ENCODE assay signal across 10 cellular contexts in the genomic region with DNA sequence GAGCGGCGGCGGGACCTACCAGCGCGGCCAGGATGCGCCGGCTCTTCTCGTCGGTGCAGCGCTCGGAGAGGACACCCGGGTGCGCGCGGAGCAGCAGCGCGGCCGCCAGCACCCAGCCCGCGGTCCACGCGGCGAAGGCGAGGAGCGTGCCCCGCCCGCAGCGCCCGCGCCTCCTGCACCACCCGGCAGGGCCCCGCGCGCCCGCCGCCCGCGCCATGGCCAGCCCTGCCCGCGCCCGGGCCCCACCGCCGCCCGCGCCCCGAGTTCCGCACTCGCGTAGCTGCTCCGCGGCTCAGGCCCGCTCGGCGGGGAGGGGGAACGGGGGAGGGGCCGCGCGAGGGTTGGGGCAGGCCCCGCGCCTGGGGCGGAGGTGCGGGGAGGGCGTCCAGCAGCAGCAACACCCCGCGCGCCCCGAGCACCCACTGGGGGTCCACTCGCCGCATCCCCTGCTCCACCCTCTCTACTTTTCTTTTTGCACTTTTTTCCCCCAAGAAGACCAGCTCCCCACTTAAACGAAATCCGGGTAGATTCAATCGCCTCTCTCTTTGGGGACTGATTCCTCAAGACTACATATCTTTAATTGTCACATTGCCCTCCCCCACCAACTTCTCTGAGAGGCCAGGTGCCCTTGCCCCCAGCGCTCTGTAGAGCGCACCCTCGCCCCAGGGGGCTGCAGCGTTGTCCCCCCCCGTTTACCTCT. TPM values are rescaled to one million over a fixed set of nuclear protein-coding genes. Genes with fewer than 3 reads are reported as not detected.
DNase-seq lines count a peak whose midpoint lies in the region; ATAC-seq and TF ChIP-seq lines count a peak whose summit lies in the region.
"Had no signal": no experiment of that assay in that cellular context is flagged by ENCODE, and none has a peak within 500 bp of the region (broad histone marks: within the 10 kb centered on the region; RNA-seq: fewer than 3 reads in every experiment).

A gene (minus strand): TSS at position 266 of the 700 bp plus-strand sequence. CDS start 49 bp downstream, at position 217.

- H3K36me3 ChIP-seq in duodenal mucosa (ENCODE audit: control insufficient read depth in 1 of 2, insufficient read depth in 2 of 2, low read length in 2 of 2) (no peaks in the 10 kb centered on the region), mesendoderm (ENCODE audit: control insufficient read depth, insufficient read depth, low read length) (no peaks in the 10 kb centered on the region), tibial nerve (no peaks in the 10 kb centered on the region)

- H3K27me3 Mint-ChIP-seq in activated naive CD4-positive, alpha-beta T cell treated with anti-CD3 and anti-CD28 coated beads for 36 hours (ENCODE audit: low read depth): peaks cover 28% of the 10 kb centered on the region

- H2AK5ac ChIP-seq in mesendoderm (ENCODE audit: low read length): no peak within 1 kb of the TSS

- intact Hi-C loops in activated naive CD4-positive, alpha-beta T cell treated with anti-CD3 and anti-CD28 coated beads for 36 hours (cut with micrococcal nuclease): no loop called here

- H4K5ac ChIP-seq in mesendoderm (ENCODE audit: low read length): no peak within 1 kb of the TSS

- peaks cover 4 to 5% of the 10 kb centered on the region in 2 donors for H3K4me1 ChIP-seq in duodenal mucosa (ENCODE audit: control insufficient read depth in 1 of 2, insufficient read depth in 2 of 2, low read length in 2 of 2)
- no peaks in the 10 kb centered on the region for H3K4me1 ChIP-seq in mesendoderm (ENCODE audit: control insufficient read depth, low read depth, low read length)
- H3K4me1 ChIP-seq in tibial nerve: peaks cover 0 to 26% (median 12%) of the 10 kb centered on the region in 4 donors

- ATAC-seq in GM19023 (IDR thresholded peaks at IDR 0.05; ENCODE audit: unreplicated experiment): no peak

- H3K79me2 ChIP-seq in mesendoderm (ENCODE audit: control insufficient read depth, insufficient read depth, low read length): no peaks in the 10 kb centered on the region

- H3K4me2 ChIP-seq in mesendoderm (ENCODE audit: low read length): peak within 1 kb of the TSS; percentile 23

- peak within 1 kb of the TSS; percentile 6 to 48 for H3K4me3 ChIP-seq in duodenal mucosa (ENCODE audit: low read depth in 1 of 2, low read length in 2 of 2)
- H3K4me3 ChIP-seq in mesendoderm (ENCODE audit: low read length): peak within 1 kb of the TSS; percentile 17
- peak within 1 kb of the TSS; percentile 25 to 54 (median 33) for H3K4me3 ChIP-seq in tibial nerve

- H2BK120ac ChIP-seq in mesendoderm (ENCODE audit: low read depth, low read length): no peak within 1 kb of the TSS

- H3K18ac ChIP-seq in mesendoderm (ENCODE audit: low read length): no peak within 1 kb of the TSS

- no peaks in the 10 kb centered on the region for H3K79me1 ChIP-seq in mesendoderm (ENCODE audit: low read length)

- TF ChIP-seq EP300 in tibial nerve (IDR thresholded peaks at IDR 0.05): no peak

- H3K9ac ChIP-seq in duodenal mucosa (ENCODE audit: low read depth in 1 of 2, low read length in 2 of 2) (no peak within 1 kb of the TSS), mesendoderm (ENCODE audit: low read length) (peak within 1 kb of the TSS; percentile 41)

- no peak within 1 kb of the TSS for H2BK15ac ChIP-seq in mesendoderm (replicated peaks; ENCODE audit: low read depth)

- H4K8ac ChIP-seq in mesendoderm (ENCODE audit: low read depth, low read length): no peak within 1 kb of the TSS

- DNase-seq in activated naive CD4-positive, alpha-beta T cell treated with anti-CD3 and anti-CD28 coated beads for 36 hours: peak; percentile 9
- DNase-seq in activated naive CD4-positive, alpha-beta T cell treated with anti-CD3 and anti-CD28 coated beads, Interleukin-2, amount 50 U/mL, for 16 hours: no peak
- no peak for DNase-seq in mesendoderm
- DNase-seq in tibial nerve (ENCODE audit: low spot score in 2 of 2): no peak
- DNase-seq in activated effector memory CD4-positive, alpha-beta T cell treated with Interleukin-2 at 50 U/mL for 16 hours: no peak
- DNase-seq in HuH-7 (ENCODE audit: low spot score): no peak
- DNase-seq: DMS79 had no signal

- H3K4me1 Mint-ChIP-seq in activated naive CD4-positive, alpha-beta T cell treated with anti-CD3 and anti-CD28 coated beads for 36 hours (ENCODE audit: low read depth): peaks cover 8% of the 10 kb centered on the region

- no peak within 1 kb of the TSS for H3K27ac ChIP-seq in duodenal mucosa (ENCODE audit: low read depth, low read length)
- H3K27ac ChIP-seq in mesendoderm (ENCODE audit: low read depth, low read length): no peak within 1 kb of the TSS
- no peak within 1 kb of the TSS for H3K27ac ChIP-seq in tibial nerve

- H3K23ac ChIP-seq in mesendoderm (ENCODE audit: low read length): no peak within 1 kb of the TSS

- WGBS in mesendoderm (ENCODE audit: extremely low coverage, insufficient coverage, low lambda C conversion rate): no CpG with 5 or more reads among the region's 77 CpGs
- 4 to 5% methylated on average over 19 to 21 of the region's 77 CpGs for WGBS in tibial nerve, 2 donors

- no peak within 1 kb of the TSS for H3K56ac ChIP-seq in mesendoderm (ENCODE audit: low read length)

- TF ChIP-seq POLR2A in tibial nerve (IDR thresholded peaks at IDR 0.05): no peak

- H3K36me3 Mint-ChIP-seq in activated naive CD4-positive, alpha-beta T cell treated with anti-CD3 and anti-CD28 coated beads for 36 hours (ENCODE audit: low read depth): no peaks in the 10 kb centered on the region

- CTCF ChIA-PET in activated naive CD4-positive, alpha-beta T cell treated with anti-CD3 and anti-CD28 coated beads for 36 hours (lab: Charles Lee): no interaction called here

- no peak for TF ChIP-seq CTCF in tibial nerve (IDR thresholded peaks at IDR 0.05)

- H2BK5ac ChIP-seq in mesendoderm (ENCODE audit: low read length): no peak within 1 kb of the TSS

- no peaks in the 10 kb centered on the region for H3K9me3 ChIP-seq in duodenal mucosa (ENCODE audit: control insufficient read depth in 1 of 2, low read length in 2 of 2)
- no peaks in the 10 kb centered on the region for H3K9me3 ChIP-seq in tibial nerve

- no peaks in the 10 kb centered on the region for H3K9me3 Mint-ChIP-seq in activated naive CD4-positive, alpha-beta T cell treated with anti-CD3 and anti-CD28 coated beads for 36 hours
- H3K9me3 Mint-ChIP-seq: dendritic cell treated with granulocyte-macrophage colony-stimulating factor and Interleukin-4, amounts not matched to agents 40 ng/mL and 50 ng/mL, for 4 days had no signal

- H3K27me3 ChIP-seq in duodenal mucosa (ENCODE audit: control insufficient read depth in 1 of 2, insufficient read depth in 2 of 2, low read length in 2 of 2) (peaks cover 27 to 34% of the 10 kb centered on the region in 2 donors), mesendoderm (ENCODE audit: insufficient read depth, low read length, poor library complexity) (peaks cover 22% of the 10 kb centered on the region), tibial nerve (peaks cover 0 to 46% of the 10 kb centered on the region in 2 donors)

- H3K27ac Mint-ChIP-seq in activated naive CD4-positive, alpha-beta T cell treated with anti-CD3 and anti-CD28 coated beads for 36 hours: no peak within 1 kb of the TSS
- H3K27ac Mint-ChIP-seq: dendritic cell treated with granulocyte-macrophage colony-stimulating factor and Interleukin-4, amounts not matched to agents 40 ng/mL and 50 ng/mL, for 4 days had no signal

- H3K4ac ChIP-seq in mesendoderm (ENCODE audit: low read depth, low read length): no peak within 1 kb of the TSS

- H3K4me3 Mint-ChIP-seq in activated naive CD4-positive, alpha-beta T cell treated with anti-CD3 and anti-CD28 coated beads for 36 hours: peak within 1 kb of the TSS; percentile 74
- H3K4me3 Mint-ChIP-seq: dendritic cell treated with granulocyte-macrophage colony-stimulating factor and Interleukin-4, amounts not matched to agents 40 ng/mL and 50 ng/mL, for 4 days had no signal

RNA-seq across cellular contexts. Expression of the gene that starts here (rescaled TPM):
- total RNA-seq in activated naive CD4-positive, alpha-beta T cell treated with anti-CD3 and anti-CD28 coated beads for 36 hours: not detected
- polyA plus RNA-seq in mesendoderm (2013, experiment 1 of 2): not detected
- not detected for polyA plus RNA-seq in mesendoderm (2013, experiment 2 of 2)
- 1 to 10 TPM in 1 of 4 donors, under 1 TPM in 2, not detected in 1; 0.20 to 1.5 (median 0.44) TPM for total RNA-seq in tibial nerve

Comparison
In these comparisons a context has a peak if more than half of its experiments do, and no peak if none do; other contexts are left out.
1. Peak in DNase-seq in activated naive CD4-positive, alpha-beta T cell treated with anti-CD3 and anti-CD28 coated beads for 36 hours; RNA of the gene not detected or under 1 TPM.